In genomic region chr19:12864721-12865715, GRCh38 we compare ENCODE assay signal across 2 cellular contexts.
A peak's percentile ranks its signal among the peaks of the same experiment; 100 is the strongest.
TF ChIP-seq lines count a peak whose summit lies in the region.

No MANE protein-coding gene starts in this region.

TF ChIP-seq in HCT116, 20 proteins besides CTCF, POLR2A, EP300 and RAD21:
- TF ChIP-seq FOSL1 (IDR thresholded peaks at IDR 0.05; ENCODE audit: low read depth) (no peak), POLR2AphosphoS5 (IDR thresholded peaks at IDR 0.05; ENCODE audit: low read depth, low read length) (0 out of 2 replicates have a peak, but pooled peaks have one; percentile 14)

TF ChIP-seq in K562, 482 proteins besides CTCF, POLR2A, EP300 and RAD21:
- no peak for TF ChIP-seq E4F1 (CRISPR knock-in tag; IDR thresholded peaks at IDR 0.05; ENCODE audit: borderline replicate concordance)
- TF ChIP-seq NFIC (IDR thresholded peaks at IDR 0.05): peak; percentile 51
- TF ChIP-seq RBM25 (IDR thresholded peaks at IDR 0.05; ENCODE audit: low read depth, low read length, severe bottlenecking): peak; percentile 22
- 0 out of 2 replicates have a peak, but pooled peaks have one; percentile 24 for TF ChIP-seq KLF1 (tag; IDR thresholded peaks at IDR 0.05)
